11 cellular contexts compared by ENCODE assay signal in genomic region chr12:30965613-30965985, GRCh38. TPM values are rescaled to one million over a fixed set of nuclear protein-coding genes. Genes with fewer than 3 reads are reported as not detected.
DNase-seq lines count a peak whose midpoint lies in the region; ATAC-seq and TF ChIP-seq lines count a peak whose summit lies in the region.
"Had no signal": no experiment of that assay in that cellular context is flagged by ENCODE, and none has a peak within 500 bp of the region (broad histone marks: within the 10 kb centered on the region; RNA-seq: fewer than 3 reads in every experiment).

No MANE protein-coding gene starts in this region.

- no peak for ATAC-seq in HG03460 (IDR thresholded peaks at IDR 0.05; ENCODE audit: unreplicated experiment)

- H3K36me3 ChIP-seq in endodermal cell (ENCODE audit: control insufficient read depth, insufficient read depth, low read length) = no peaks in the 10 kb centered on the region

- no peaks in the 10 kb centered on the region for H3K27me3 ChIP-seq in endodermal cell (ENCODE audit: control insufficient read depth, insufficient read depth, low read length, poor library complexity, severe bottlenecking)

- H3K9me3 Mint-ChIP-seq in endodermal cell (no peaks in the 10 kb centered on the region), neural crest cell (no peaks in the 10 kb centered on the region)

- H3K27ac Mint-ChIP-seq in endodermal cell = no peak overlapping the region
- H3K27ac Mint-ChIP-seq in neural crest cell (ENCODE audit: unreplicated experiment) = no peak overlapping the region

- WGBS in endodermal cell (ENCODE audit: insufficient coverage in 1 of 2, insufficient read length in 1 of 2), 2 experiments = 89 to 93% methylated on average over 10 to 11 of the region's 11 CpGs

- no peak overlapping the region for H3K27ac ChIP-seq in endodermal cell (ENCODE audit: low read depth, low read length)

- no peak overlapping the region for H3K4me3 ChIP-seq in endodermal cell (ENCODE audit: low read length)

- H3K27me3 Mint-ChIP-seq in endodermal cell (ENCODE audit: insufficient read depth) = peaks cover 7% of the 10 kb centered on the region
- H3K27me3 Mint-ChIP-seq in neural crest cell (ENCODE audit: low read depth) = no peaks in the 10 kb centered on the region

- H3K4me1 Mint-ChIP-seq in endodermal cell (peaks cover 4% of the 10 kb centered on the region), neural crest cell (no peaks in the 10 kb centered on the region)

- H3K9ac ChIP-seq in endodermal cell (ENCODE audit: extremely low read depth, low read length, poor library complexity, severe bottlenecking) = no peak overlapping the region

- no peaks in the 10 kb centered on the region for H3K9me3 ChIP-seq in endodermal cell (ENCODE audit: control insufficient read depth, low read length)

- DNase-seq in NCI-H146 treated with DMSO at 0.1 percent for 48 hours (lab: John Stamatoyannopoulos, UW; ENCODE audit: unreplicated experiment) = peak; percentile 25
- DNase-seq in endodermal cell = peak; percentile 90
- DNase-seq in neural crest cell (ENCODE audit: low read depth, low spot score) = no peak
- DNase-seq in stimulated activated CD4-positive, alpha-beta T cell treated with anti-CD3 and anti-CD28 coated beads, Interleukin-15, amount 100 ng/mL, for 24 hours = no peak
- DNase-seq in superior temporal gyrus (ENCODE audit: extremely low spot score) = no peak
- no peak for DNase-seq in hypothalamus (lab: John Stamatoyannopoulos, UW)
- DNase-seq: DND-41, NCI-H187, T1000 had no signal

- H3K4me1 ChIP-seq in endodermal cell (ENCODE audit: control insufficient read depth, insufficient read depth, low read length) = no peaks in the 10 kb centered on the region

- TF ChIP-seq CTCF in GM12874 (IDR thresholded peaks at IDR 0.05; ENCODE audit: insufficient read depth, low read depth, low read length) (0 out of 2 replicates have a peak, but pooled peaks have one; percentile 1), endodermal cell (conservative IDR thresholded peaks at IDR 0.05) (peak; percentile 94), neural crest cell (conservative IDR thresholded peaks at IDR 0.05) (peak; percentile 38)

- H3K4me3 Mint-ChIP-seq in endodermal cell (no peak overlapping the region), neural crest cell (no peak overlapping the region)

- H3K36me3 Mint-ChIP-seq in endodermal cell (ENCODE audit: low read depth) (no peaks in the 10 kb centered on the region), neural crest cell (ENCODE audit: low read depth) (no peaks in the 10 kb centered on the region)

RNA-seq across cellular contexts. Expression of gene TSPAN11, which starts 39.1 kb away (rescaled TPM):
- 1 to 10 TPM in 1 of 2 donors, under 1 TPM in 1; 0.20 to 3.6 TPM for total RNA-seq in endodermal cell
- 17.7 TPM for polyA plus RNA-seq in endodermal cell (2013, experiment 1 of 2)
- polyA plus RNA-seq in endodermal cell (2013, experiment 2 of 2) = 15.9 TPM
- total RNA-seq in neural crest cell = 18.3 and 21.4 TPM in 2 replicates

Comparison
In these comparisons a context has a peak if more than half of its experiments do, and no peak if none do; other contexts are left out.
1. CTCF ChIP-seq: peak in every context shown above with its lines; median percentile 94 in endodermal cell; 38 in neural crest cell; 1 in GM12874.
2. DNase-seq: peak in NCI-H146 treated with DMSO at 0.1 percent for 48 hours (single experiment) and endodermal cell (single experiment); none in neural crest cell (single experiment), stimulated activated CD4-positive, alpha-beta T cell treated with anti-CD3 and anti-CD28 coated beads, Interleukin-15, amount 100 ng/mL, for 24 hours (single experiment), superior temporal gyrus (single experiment) and hypothalamus (0 of 51).